Comparison of ENCODE assay signal across 10 cellular contexts in genomic region chr4:99861120-99861905, GRCh38. TPM values are rescaled to one million over a fixed set of nuclear protein-coding genes. Genes with fewer than 3 reads are reported as not detected.
DNase-seq lines count a peak whose midpoint lies in the region; ATAC-seq and TF ChIP-seq lines count a peak whose summit lies in the region.
"Had no signal": no experiment of that assay in that cellular context is flagged by ENCODE, and none has a peak within 500 bp of the region (broad histone marks: within the 10 kb centered on the region; RNA-seq: fewer than 3 reads in every experiment).

No MANE protein-coding gene starts in this region.

- no peak for TF ChIP-seq CTCF in foreskin fibroblast (IDR thresholded peaks at IDR 0.05; ENCODE audit: low read depth, low read length)
- TF ChIP-seq CTCF in CD4-positive, alpha-beta T cell (IDR thresholded peaks at IDR 0.05) = no peak

- no peak overlapping the region for H3K27ac ChIP-seq in CD4-positive, alpha-beta T cell (ENCODE audit: low read depth, low read length)

- H3K4me3 Mint-ChIP-seq in activated naive CD4-positive, alpha-beta T cell treated with anti-CD3 and anti-CD28 coated beads for 36 hours = no peak overlapping the region
- H3K4me3 Mint-ChIP-seq in CD4-positive, alpha-beta T cell = no peak overlapping the region

- H3K27me3 ChIP-seq in CD4-positive, alpha-beta T cell (ENCODE audit: control insufficient read depth, insufficient read depth, low read length) = no peaks in the 10 kb centered on the region

- peaks cover 24% of the 10 kb centered on the region for H3K36me3 Mint-ChIP-seq in activated naive CD4-positive, alpha-beta T cell treated with anti-CD3 and anti-CD28 coated beads for 36 hours (ENCODE audit: low read depth)
- peaks cover 77% of the 10 kb centered on the region for H3K36me3 Mint-ChIP-seq in CD4-positive, alpha-beta T cell (ENCODE audit: low read depth)

- intact Hi-C loops in activated naive CD4-positive, alpha-beta T cell treated with anti-CD3 and anti-CD28 coated beads for 36 hours (cut with micrococcal nuclease) = loop anchor here (1.0 to 2.0 kb wide), 2 partner anchors 9 to 15 kb away; no protein-coding TSS in a partner anchor
- intact Hi-C loops in CD4-positive, alpha-beta T cell (cut with DNase I, micrococcal nuclease) = no loop called here

- peak; percentile 33 for DNase-seq in activated naive CD4-positive, alpha-beta T cell treated with anti-CD3 and anti-CD28 coated beads for 36 hours
- DNase-seq in activated naive CD4-positive, alpha-beta T cell treated with anti-CD3 and anti-CD28 coated beads, Interleukin-2, amount 50 U/mL, for 16 hours = no peak
- peak; percentile 87 for DNase-seq in NCI-H748 (lab: John Stamatoyannopoulos, UW; ENCODE audit: unreplicated experiment)
- no peak for DNase-seq in stimulated activated naive CD8-positive, alpha-beta T cell treated with anti-CD3 and anti-CD28 coated beads, Interleukin-15, Interleukin-2, amounts not matched to agents 100 U/mL and 50 U/mL, for 24 hours
- DNase-seq in SK-N-DZ (ENCODE audit: low spot score) = no peak
- no peak for DNase-seq in foreskin fibroblast
- DNase-seq in CD4-positive, alpha-beta T cell = no peak
- DNase-seq: amygdala; stimulated activated CD4-positive, alpha-beta T cell treated with anti-CD3 and anti-CD28 coated beads, Interleukin-4, amount 100 ng/mL, for 24 hours had no signal

- H3K4me3 ChIP-seq in foreskin fibroblast (ENCODE audit: low read depth in 1 of 2, low read length in 2 of 2) = no peak overlapping the region

- H3K4me1 Mint-ChIP-seq in activated naive CD4-positive, alpha-beta T cell treated with anti-CD3 and anti-CD28 coated beads for 36 hours (ENCODE audit: low read depth) = peaks cover 32% of the 10 kb centered on the region
- peaks cover 13% of the 10 kb centered on the region for H3K4me1 Mint-ChIP-seq in CD4-positive, alpha-beta T cell (ENCODE audit: low read depth)

- CTCF ChIA-PET in activated naive CD4-positive, alpha-beta T cell treated with anti-CD3 and anti-CD28 coated beads for 36 hours (lab: Charles Lee) = interaction anchor here (0.6 to 5.3 kb wide), 3 partner anchors 49 to 392 kb away, joined by 3 to 18 read pairs (median 3); no protein-coding TSS in a partner anchor
- CTCF ChIA-PET in CD4-positive, alpha-beta T cell (lab: Charles Lee) = no interaction called here

- POLR2A ChIA-PET in CD4-positive, alpha-beta T cell (lab: Charles Lee) = no interaction called here

- peak; percentile 76 for ATAC-seq in HG02981 (IDR thresholded peaks at IDR 0.05; ENCODE audit: unreplicated experiment)
- ATAC-seq in stimulated activated naive CD8-positive, alpha-beta T cell treated with anti-CD3 and anti-CD28 coated beads, Interleukin-15, Interleukin-2, amounts not matched to agents 100 U/mL and 50 U/mL, for 24 hours = peak; percentile 80
- ATAC-seq in CD4-positive, alpha-beta T cell (ENCODE audit: poor library complexity) = no peak

- no peaks in the 10 kb centered on the region for H3K9me3 ChIP-seq in CD4-positive, alpha-beta T cell (ENCODE audit: control insufficient read depth, low read length)

- no peaks in the 10 kb centered on the region for H3K27me3 Mint-ChIP-seq in activated naive CD4-positive, alpha-beta T cell treated with anti-CD3 and anti-CD28 coated beads for 36 hours (ENCODE audit: low read depth)
- H3K27me3 Mint-ChIP-seq in CD4-positive, alpha-beta T cell = no peaks in the 10 kb centered on the region

- H3K9me3 Mint-ChIP-seq in activated naive CD4-positive, alpha-beta T cell treated with anti-CD3 and anti-CD28 coated beads for 36 hours = no peaks in the 10 kb centered on the region
- no peaks in the 10 kb centered on the region for H3K9me3 Mint-ChIP-seq in CD4-positive, alpha-beta T cell

- H3K27ac Mint-ChIP-seq in activated naive CD4-positive, alpha-beta T cell treated with anti-CD3 and anti-CD28 coated beads for 36 hours = peak overlapping the region; percentile 6
- no peak overlapping the region for H3K27ac Mint-ChIP-seq in CD4-positive, alpha-beta T cell

RNA-seq across cellular contexts. Expression of gene LAMTOR3, which starts 32.9 kb away (rescaled TPM):
- 10 to 100 TPM; 24.9 to 26.9 TPM for total RNA-seq in activated naive CD4-positive, alpha-beta T cell treated with anti-CD3 and anti-CD28 coated beads for 36 hours
- 45.5 and 59.8 TPM in 2 replicates for polyA plus RNA-seq in SK-N-DZ (2014; cell fraction: cytosol; rRNA removed)
- polyA plus RNA-seq in SK-N-DZ (2014; cell fraction: nucleus; rRNA removed) = 25.9 and 38.7 TPM in 2 replicates
- total RNA-seq in CD4-positive, alpha-beta T cell = 10 to 100 TPM; 32.0 to 32.8 TPM

RNA-seq across cellular contexts. Expression of gene DAPP1, which starts 44.7 kb away (rescaled TPM):
- 10 to 100 TPM; 24.4 to 25.8 TPM for total RNA-seq in activated naive CD4-positive, alpha-beta T cell treated with anti-CD3 and anti-CD28 coated beads for 36 hours
- not detected in 2 replicates for polyA plus RNA-seq in SK-N-DZ (2014; cell fraction: cytosol; rRNA removed)
- polyA plus RNA-seq in SK-N-DZ (2014; cell fraction: nucleus; rRNA removed) = not detected in 2 replicates
- total RNA-seq in CD4-positive, alpha-beta T cell = 1 to 10 TPM; 8.3 to 9.1 TPM

Comparison
In these comparisons a context has a peak if more than half of its experiments do, and no peak if none do; other contexts are left out.
1. DNase-seq: peak in activated naive CD4-positive, alpha-beta T cell treated with anti-CD3 and anti-CD28 coated beads for 36 hours (single experiment) and NCI-H748 (single experiment); none in activated naive CD4-positive, alpha-beta T cell treated with anti-CD3 and anti-CD28 coated beads, Interleukin-2, amount 50 U/mL, for 16 hours (single experiment), stimulated activated naive CD8-positive, alpha-beta T cell treated with anti-CD3 and anti-CD28 coated beads, Interleukin-15, Interleukin-2, amounts not matched to agents 100 U/mL and 50 U/mL, for 24 hours (single experiment), SK-N-DZ (single experiment), foreskin fibroblast (0 of 2) and CD4-positive, alpha-beta T cell (0 of 10).